8 cellular contexts compared by ENCODE assay signal in genomic region chr20:50448625-50449403, GRCh38.
A peak's percentile ranks its signal among the peaks of the same experiment; 100 is the strongest.
DNase-seq lines count a peak whose midpoint lies in the region; TF ChIP-seq lines count a peak whose summit lies in the region.
"Not testable (repeated sequence)": the region's sequence is repeated elsewhere in the genome, so short reads cannot be mapped to it uniquely, and the experiment has no call there.

No MANE protein-coding gene starts in this region.

- H3K4me3 ChIP-seq in BLaER1 treated with 17β-estradiol and CSF1 and Interleukin-3, amounts not matched to agents 10 nM and 100 nM; NT2/D1 (ENCODE audit: insufficient read length, low read depth); choroid plexus epithelial cell (ENCODE audit: low read depth, low read length); mesendoderm (ENCODE audit: low read length); vagina: not testable (repeated sequence)

- not testable (repeated sequence) for TF ChIP-seq CTCF in choroid plexus epithelial cell (conservative IDR thresholded peaks at IDR 0.05; ENCODE audit: low read depth, low read length); vagina (IDR thresholded peaks at IDR 0.05)

- peak overlapping the region; percentile 15 for H3K18ac ChIP-seq in mesendoderm (ENCODE audit: low read length)

- not testable (repeated sequence) for H3K9me3 Mint-ChIP-seq in activated CD4-positive, alpha-beta T cell treated with anti-CD3 and anti-CD28 coated beads, Interleukin-2, amount 10 ng/mL, durations not matched to agents 7 days and 5 days

- intact Hi-C loops in vagina (cut with DNase I), result not testable (repeated sequence)

- not testable (repeated sequence) for H2AK5ac ChIP-seq in mesendoderm (ENCODE audit: low read length)

- peaks cover 41 to 90% (median 69%) of the 10 kb centered on the region in 10 experiments for H3K4me1 ChIP-seq in BLaER1 treated with 17β-estradiol and CSF1 and Interleukin-3, amounts not matched to agents 10 nM and 100 nM
- H3K4me1 ChIP-seq in NT2/D1 (ENCODE audit: insufficient read depth, insufficient read length), result peaks cover 11% of the 10 kb centered on the region
- H3K4me1 ChIP-seq in mesendoderm (ENCODE audit: control insufficient read depth, low read depth, low read length), result not testable (repeated sequence)
- peaks cover 23% of the 10 kb centered on the region for H3K4me1 ChIP-seq in vagina

- H4K8ac ChIP-seq in mesendoderm (ENCODE audit: low read depth, low read length), result not testable (repeated sequence)

- H3K79me2 ChIP-seq in mesendoderm (ENCODE audit: control insufficient read depth, insufficient read depth, low read length), result not testable (repeated sequence)

- DNase-seq in HCEC 1CT, result peak; percentile 58
- peak; percentile 81 for DNase-seq in NT2/D1 (ENCODE audit: low read depth, low spot score)
- DNase-seq in activated CD4-positive, alpha-beta T cell treated with anti-CD3 and anti-CD28 coated beads, Interleukin-2, amount 10 ng/mL, durations not matched to agents 7 days and 5 days; vagina (ENCODE audit: extremely low spot score in 2 of 2): not testable (repeated sequence)
- peak; percentile 70 for DNase-seq in choroid plexus epithelial cell (ENCODE audit: low read depth)
- DNase-seq in foreskin melanocyte, result peak; percentile 72
- DNase-seq in mesendoderm, result peak; percentile 92

- not testable (repeated sequence) for H3K27me3 ChIP-seq in BLaER1 treated with 17β-estradiol and CSF1 and Interleukin-3, amounts not matched to agents 10 nM and 100 nM; NT2/D1 (ENCODE audit: insufficient read depth, insufficient read length); mesendoderm (ENCODE audit: insufficient read depth, low read length, poor library complexity); vagina

- not testable (repeated sequence) for H3K79me1 ChIP-seq in mesendoderm (ENCODE audit: low read length)

- H3K23ac ChIP-seq in mesendoderm (ENCODE audit: low read length), result not testable (repeated sequence)

- TF ChIP-seq POLR2A in vagina (IDR thresholded peaks at IDR 0.05), result not testable (repeated sequence)

- not testable (repeated sequence) for H4K5ac ChIP-seq in mesendoderm (ENCODE audit: low read length)

- H3K4me1 Mint-ChIP-seq in activated CD4-positive, alpha-beta T cell treated with anti-CD3 and anti-CD28 coated beads, Interleukin-2, amount 10 ng/mL, durations not matched to agents 7 days and 5 days, result peaks cover 37% of the 10 kb centered on the region

- H3K9me3 ChIP-seq in BLaER1 treated with 17β-estradiol and CSF1 and Interleukin-3, amounts not matched to agents 10 nM and 100 nM (replicated peaks in 1 of 11); NT2/D1 (ENCODE audit: insufficient read depth, low read length); vagina: not testable (repeated sequence)

- not testable (repeated sequence) for H4K20me1 ChIP-seq in BLaER1 treated with 17β-estradiol and CSF1 and Interleukin-3, amounts not matched to agents 10 nM and 100 nM

- peak overlapping the region in 9 of 11 experiments; percentile 77 to 98 (median 91); a peak in 15 of 22 replicates for H3K4me2 ChIP-seq in BLaER1 treated with 17β-estradiol and CSF1 and Interleukin-3, amounts not matched to agents 10 nM and 100 nM
- H3K4me2 ChIP-seq in mesendoderm (ENCODE audit: low read length), result not testable (repeated sequence)

- CTCF ChIA-PET in activated CD4-positive, alpha-beta T cell treated with anti-CD3 and anti-CD28 coated beads, Interleukin-2, amount 10 ng/mL, durations not matched to agents 7 days and 5 days (lab: Charles Lee), result not testable (repeated sequence)

- H2BK5ac ChIP-seq in mesendoderm (ENCODE audit: low read length), result not testable (repeated sequence)

- not testable (repeated sequence) for H3K56ac ChIP-seq in mesendoderm (ENCODE audit: low read length)

- not testable (repeated sequence) for H3K36me3 Mint-ChIP-seq in activated CD4-positive, alpha-beta T cell treated with anti-CD3 and anti-CD28 coated beads, Interleukin-2, amount 10 ng/mL, durations not matched to agents 7 days and 5 days (ENCODE audit: low read depth)

- H3K9ac ChIP-seq in BLaER1 treated with 17β-estradiol and CSF1 and Interleukin-3, amounts not matched to agents 10 nM and 100 nM, result peak overlapping the region in 1 of 11 experiments; percentile 62; a peak in 2 of 22 replicates
- H3K9ac ChIP-seq in NT2/D1 (ENCODE audit: insufficient read length, low read depth), result peak overlapping the region; percentile 26
- H3K9ac ChIP-seq in mesendoderm (ENCODE audit: low read length), result not testable (repeated sequence)

- H3K27ac Mint-ChIP-seq in activated CD4-positive, alpha-beta T cell treated with anti-CD3 and anti-CD28 coated beads, Interleukin-2, amount 10 ng/mL, durations not matched to agents 7 days and 5 days, result peak overlapping the region; percentile 75

- H2BK120ac ChIP-seq in mesendoderm (ENCODE audit: low read depth, low read length), result peak overlapping the region; percentile 23

- POLR2A ChIA-PET in activated CD4-positive, alpha-beta T cell treated with anti-CD3 and anti-CD28 coated beads, Interleukin-2, amount 10 ng/mL, durations not matched to agents 7 days and 5 days (lab: Charles Lee), result not testable (repeated sequence)

- H2BK15ac ChIP-seq in mesendoderm (replicated peaks; ENCODE audit: low read depth), result not testable (repeated sequence)

- H3K27me3 Mint-ChIP-seq in activated CD4-positive, alpha-beta T cell treated with anti-CD3 and anti-CD28 coated beads, Interleukin-2, amount 10 ng/mL, durations not matched to agents 7 days and 5 days, result not testable (repeated sequence)

- H3K4me3 Mint-ChIP-seq in activated CD4-positive, alpha-beta T cell treated with anti-CD3 and anti-CD28 coated beads, Interleukin-2, amount 10 ng/mL, durations not matched to agents 7 days and 5 days, result not testable (repeated sequence)

- H3K27ac ChIP-seq in BLaER1 treated with 17β-estradiol and CSF1 and Interleukin-3, amounts not matched to agents 10 nM and 100 nM, result peak overlapping the region in 6 of 11 experiments; percentile 80 to 90 (median 86); a peak in 10 of 22 replicates
- not testable (repeated sequence) for H3K27ac ChIP-seq in mesendoderm (ENCODE audit: low read depth, low read length)
- H3K27ac ChIP-seq in vagina, result peak overlapping the region; percentile 90

- peak overlapping the region; percentile 74 for H3K4ac ChIP-seq in mesendoderm (ENCODE audit: low read depth, low read length)

- WGBS in mesendoderm (ENCODE audit: extremely low coverage, insufficient coverage, low lambda C conversion rate), result no CpG with 5 or more reads among the region's 10 CpGs

- H3K36me3 ChIP-seq in BLaER1 treated with 17β-estradiol and CSF1 and Interleukin-3, amounts not matched to agents 10 nM and 100 nM; NT2/D1 (ENCODE audit: insufficient read depth, insufficient read length, low read length); mesendoderm (ENCODE audit: control insufficient read depth, insufficient read depth, low read length); vagina: not testable (repeated sequence)
